ENCODE assay signal across 22 cellular contexts in genomic region chr4:6894528-6895498, GRCh38. TPM values are rescaled to one million over a fixed set of nuclear protein-coding genes. Genes with fewer than 3 reads are reported as not detected.
A peak's percentile ranks its signal among the peaks of the same experiment; 100 is the strongest.
DNase-seq lines count a peak whose midpoint lies in the region; ATAC-seq and TF ChIP-seq lines count a peak whose summit lies in the region.
"Had no signal": no experiment of that assay in that cellular context is flagged by ENCODE, and none has a peak within 500 bp of the region (broad histone marks: within the 10 kb centered on the region; RNA-seq: fewer than 3 reads in every experiment).

No MANE protein-coding gene starts in this region.

- peaks cover 0 to 10% (median 2%) of the 10 kb centered on the region in 11 experiments; a peak in 10 of 22 replicates for H3K36me3 ChIP-seq in BLaER1 treated with 17β-estradiol and CSF1 and Interleukin-3, amounts not matched to agents 10 nM and 100 nM
- H3K36me3 ChIP-seq in heart right ventricle, result no peaks in the 10 kb centered on the region
- H3K36me3 ChIP-seq: cardiac muscle cell, thoracic aorta had no signal

- H3K27me3 Mint-ChIP-seq in chondrocyte (ENCODE audit: low read depth), result no peaks in the 10 kb centered on the region
- H3K27me3 Mint-ChIP-seq in natural killer cell (ENCODE audit: low read depth in 2 of 2), result no peaks in the 10 kb centered on the region

- H3K27me3 ChIP-seq in AG04450 (ENCODE audit: control insufficient read depth, insufficient read depth, low read length), result no peaks in the 10 kb centered on the region
- H3K27me3 ChIP-seq in BLaER1 treated with 17β-estradiol and CSF1 and Interleukin-3, amounts not matched to agents 10 nM and 100 nM, result no peaks in the 10 kb centered on the region
- no peaks in the 10 kb centered on the region for H3K27me3 ChIP-seq in heart right ventricle
- H3K27me3 ChIP-seq: cardiac muscle cell had no signal

- H3K36me3 Mint-ChIP-seq in chondrocyte (ENCODE audit: low read depth) (no peaks in the 10 kb centered on the region), natural killer cell (no peaks in the 10 kb centered on the region)

- ATAC-seq in natural killer cell, result no peak
- no peak for ATAC-seq in heart right ventricle
- ATAC-seq: GM23338, left colon had no signal

- H3K27ac Mint-ChIP-seq in chondrocyte (ENCODE audit: unreplicated experiment) (peak overlapping the region; percentile 4), natural killer cell (peak overlapping the region in 1 of 2 donors; percentile 78)
- H3K27ac Mint-ChIP-seq: GM23338 had no signal

- H3K9me3 Mint-ChIP-seq in chondrocyte (ENCODE audit: low read depth) (peaks cover 2% of the 10 kb centered on the region), natural killer cell (no peaks in the 10 kb centered on the region)

- peaks cover 12% of the 10 kb centered on the region for H3K9me3 ChIP-seq in AG04450 (ENCODE audit: control insufficient read depth, insufficient read depth, low read length)
- peaks cover 12 to 33% (median 17%) of the 10 kb centered on the region in 11 experiments for H3K9me3 ChIP-seq in BLaER1 treated with 17β-estradiol and CSF1 and Interleukin-3, amounts not matched to agents 10 nM and 100 nM (replicated peaks in 1 of 11)
- H3K9me3 ChIP-seq in heart right ventricle, result peaks cover 0 to 14% (median 0%) of the 10 kb centered on the region in 11 donors
- H3K9me3 ChIP-seq: SK-N-SH, thoracic aorta had no signal

- H3K4me1 ChIP-seq in BLaER1 treated with 17β-estradiol and CSF1 and Interleukin-3, amounts not matched to agents 10 nM and 100 nM, result peaks cover 57 to 75% (median 69%) of the 10 kb centered on the region in 10 experiments
- peaks cover 0 to 28% (median 16%) of the 10 kb centered on the region in 9 donors for H3K4me1 ChIP-seq in heart right ventricle

- CTCF ChIA-PET in AG04450 (lab: Charles Lee), result interaction anchor here (1.1 to 2.1 kb wide), 3 partner anchors 13 to 175 kb away, joined by 3 to 5 read pairs (median 3); no protein-coding TSS in a partner anchor

- no peak overlapping the region for H3K4me3 ChIP-seq in AG04450 (ENCODE audit: low read depth, low read length)
- H3K4me3 ChIP-seq in BLaER1 treated with 17β-estradiol and CSF1 and Interleukin-3, amounts not matched to agents 10 nM and 100 nM, result no peak overlapping the region
- no peak overlapping the region for H3K4me3 ChIP-seq in heart right ventricle
- H3K4me3 ChIP-seq: cardiac muscle cell, GM23338, thoracic aorta had no signal

- intact Hi-C loops in natural killer cell (cut with micrococcal nuclease), result no loop called here
- intact Hi-C loops in heart right ventricle (cut with DNase I), result no loop called here

- no peaks in the 10 kb centered on the region for H4K20me1 ChIP-seq in BLaER1 treated with 17β-estradiol and CSF1 and Interleukin-3, amounts not matched to agents 10 nM and 100 nM

- TF ChIP-seq CTCF in AG04450 (IDR thresholded peaks at IDR 0.05; ENCODE audit: low read depth, low read length) (no peak), chondrocyte (IDR thresholded peaks at IDR 0.05) (no peak), natural killer cell (IDR thresholded peaks at IDR 0.05) (no peak), heart right ventricle (IDR thresholded peaks at IDR 0.05) (no peak)

- H3K4me1 Mint-ChIP-seq in chondrocyte (ENCODE audit: low read depth) (peaks cover 34% of the 10 kb centered on the region), natural killer cell (peaks cover 35 to 37% of the 10 kb centered on the region in 2 donors)
- H3K4me1 Mint-ChIP-seq: GM23338 had no signal

- WGBS in heart right ventricle, 2 donors, result 89 to 92% methylated on average over 29 of the region's 29 CpGs

- DNase-seq in AG04450 (ENCODE audit: low read depth, low spot score) (no peak), chondrocyte (ENCODE audit: low spot score) (no peak), natural killer cell (no peak), UCSD-AML1 (lab: John Stamatoyannopoulos, UW; ENCODE audit: unreplicated experiment) (no peak), heart right ventricle (no peak), OCI-M1 (lab: John Stamatoyannopoulos, UW) (no peak)
- DNase-seq: activated T-cell treated with anti-CD3 and anti-CD28 coated beads for 4 hours; dermis blood vessel endothelial cell; DMS79; glutamatergic neuron; left colon; NCI-H1092 treated with DMSO at 0.1 percent for 48 hours; NCI-H187 treated with DMSO at 0.1 percent for 48 hours; NCI-H526 treated with DMSO at 0.1 percent for 48 hours; retina; SK-N-SH; stimulated activated CD4-positive, alpha-beta T cell treated with anti-CD3 and anti-CD28 coated beads, Interleukin-4, amount 100 ng/mL, for 24 hours; stimulated activated naive CD4-positive, alpha-beta T cell treated with Interleukin-2 at 50 U/mL for 16 hours had no signal

- H3K4me3 Mint-ChIP-seq in chondrocyte (ENCODE audit: unreplicated experiment), result no peak overlapping the region
- H3K4me3 Mint-ChIP-seq in natural killer cell, result peak overlapping the region; percentile 28
- H3K4me3 Mint-ChIP-seq: GM23338 had no signal

- peak overlapping the region; percentile 47 for H3K27ac ChIP-seq in AG04450 (ENCODE audit: low read depth, low read length)
- peak overlapping the region in 10 of 11 experiments; percentile 61 to 84 (median 80); a peak in 19 of 22 replicates for H3K27ac ChIP-seq in BLaER1 treated with 17β-estradiol and CSF1 and Interleukin-3, amounts not matched to agents 10 nM and 100 nM
- H3K27ac ChIP-seq in heart right ventricle, result no peak overlapping the region
- H3K27ac ChIP-seq: cardiac muscle cell, thoracic aorta had no signal

- H3K4me2 ChIP-seq in BLaER1 treated with 17β-estradiol and CSF1 and Interleukin-3, amounts not matched to agents 10 nM and 100 nM, result peak overlapping the region; percentile 79 to 93 (median 88)
- H3K4me2 ChIP-seq: GM23338, SK-N-SH had no signal

- H3K9ac ChIP-seq in BLaER1 treated with 17β-estradiol and CSF1 and Interleukin-3, amounts not matched to agents 10 nM and 100 nM, result peak overlapping the region in 7 of 11 experiments; percentile 25 to 73 (median 68); a peak in 7 of 22 replicates
- H3K9ac ChIP-seq: SK-N-SH had no signal

- POLR2A ChIA-PET in AG04450 (lab: Yijun Ruan, JAX), result no interaction called here

RNA-seq across cellular contexts. Expression of gene TBC1D14, which starts 14.8 kb away (rescaled TPM):
- polyA plus RNA-seq in AG04450 (2011; rRNA removed) (46.3 and 47.1 TPM in 2 replicates), heart right ventricle (10 to 100 TPM; 10.5 to 14.2 TPM)
- polyA minus RNA-seq in AG04450 (2011; rRNA and poly(A)+ RNA removed), result 43.8 and 50.4 TPM in 2 replicates
- total RNA-seq in chondrocyte (24.2 to 29.1 TPM (median 25.2 TPM) in 3 replicates), natural killer cell (10 to 100 TPM; 36.0 to 54.7 (median 53.2) TPM), heart right ventricle (10 to 100 TPM; 31.5 to 43.7 (median 33.5) TPM)

Comparison
In these comparisons a context has a peak if more than half of its experiments do, and no peak if none do; other contexts are left out.
1. H3K27ac ChIP-seq: peak in AG04450 (single experiment) and BLaER1 treated with 17β-estradiol and CSF1 and Interleukin-3, amounts not matched to agents 10 nM and 100 nM (10 of 11); none in heart right ventricle (0 of 10).